ENCODE assay signal across 8 cellular contexts in the genomic region with DNA sequence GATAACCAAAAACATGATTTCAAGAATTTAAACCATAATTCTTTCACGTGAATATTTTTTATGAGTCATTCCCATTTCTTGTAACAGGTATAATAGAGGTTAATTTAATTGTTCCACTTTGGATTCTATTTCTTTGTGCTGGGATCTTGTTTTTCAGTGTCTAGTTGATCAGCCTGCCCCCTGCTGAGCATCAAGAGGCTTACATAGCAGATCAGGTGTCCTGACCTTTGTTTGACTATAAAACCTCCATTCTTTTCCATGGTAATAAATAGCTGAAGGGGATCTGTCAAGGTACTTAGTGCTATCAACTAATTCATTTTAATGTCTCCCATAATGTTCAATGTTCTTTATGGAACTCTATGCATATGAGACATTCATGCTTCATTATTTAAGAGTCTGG. TPM values are rescaled to one million over a fixed set of nuclear protein-coding genes. Genes with fewer than 3 reads are reported as not detected.
DNase-seq lines count a peak whose midpoint lies in the region; ATAC-seq and TF ChIP-seq lines count a peak whose summit lies in the region.

No MANE protein-coding gene starts in this region.

- H3K36me3 Mint-ChIP-seq in activated T-helper 2 cell treated with anti-CD3 and anti-CD28 coated beads, Interferon-gamma antibody, Interleukin-2, Interleukin-4, amounts not matched to agents 10 μg/mL and 5 μg/mL and 100 μg/mL, durations not matched to agents 14 hours and 24 hours and 36 hours (ENCODE audit: low read depth): no peaks in the 10 kb centered on the region

- H3K27me3 ChIP-seq in BE2C (no peaks in the 10 kb centered on the region), HAP-1 (ENCODE audit: low read depth) (peaks cover 8% of the 10 kb centered on the region), Peyer's patch (no peaks in the 10 kb centered on the region), foreskin keratinocyte (no peaks in the 10 kb centered on the region)

- no peaks in the 10 kb centered on the region for H3K4me1 Mint-ChIP-seq in activated T-helper 2 cell treated with anti-CD3 and anti-CD28 coated beads, Interferon-gamma antibody, Interleukin-2, Interleukin-4, amounts not matched to agents 10 μg/mL and 5 μg/mL and 100 μg/mL, durations not matched to agents 14 hours and 24 hours and 36 hours (ENCODE audit: low read depth)

- TF ChIP-seq POLR2A in Peyer's patch (IDR thresholded peaks at IDR 0.05): no peak

- H3K4me3 ChIP-seq in BE2C (ENCODE audit: low read depth, low read length) (no peak overlapping the region), HAP-1 (no peak overlapping the region), Peyer's patch (no peak overlapping the region)

- intact Hi-C loops in activated T-helper 2 cell treated with anti-CD3 and anti-CD28 coated beads, Interferon-gamma antibody, Interleukin-2, Interleukin-4, amounts not matched to agents 10 μg/mL and 5 μg/mL and 100 μg/mL, durations not matched to agents 14 hours and 24 hours and 36 hours (cut with micrococcal nuclease): loop anchor here (2.0 kb wide), 1 partner anchor 192 kb away; no protein-coding TSS in a partner anchor

- no peak overlapping the region for H3K27ac Mint-ChIP-seq in activated T-helper 2 cell treated with anti-CD3 and anti-CD28 coated beads, Interferon-gamma antibody, Interleukin-2, Interleukin-4, amounts not matched to agents 10 μg/mL and 5 μg/mL and 100 μg/mL, durations not matched to agents 14 hours and 24 hours and 36 hours

- peak; percentile 50 for ATAC-seq in foreskin keratinocyte
- no peak for ATAC-seq in GM18909 (IDR thresholded peaks at IDR 0.05; ENCODE audit: poor library complexity, unreplicated experiment)

- no peaks in the 10 kb centered on the region for H3K4me1 ChIP-seq in BE2C
- H3K4me1 ChIP-seq in HAP-1: peaks cover 35% of the 10 kb centered on the region
- H3K4me1 ChIP-seq in Peyer's patch: no peaks in the 10 kb centered on the region
- H3K4me1 ChIP-seq in foreskin keratinocyte: peaks cover 9% of the 10 kb centered on the region

- TF ChIP-seq CTCF in BE2C (IDR thresholded peaks at IDR 0.05; ENCODE audit: low read depth, low read length) (peak; percentile 66), Peyer's patch (IDR thresholded peaks at IDR 0.05) (peak in 4 of 6 experiments; percentile 38 to 90 (median 84)), foreskin keratinocyte (conservative IDR thresholded peaks at IDR 0.05) (peak; percentile 74)

- peaks cover 11% of the 10 kb centered on the region for H3K27me3 Mint-ChIP-seq in activated T-helper 2 cell treated with anti-CD3 and anti-CD28 coated beads, Interferon-gamma antibody, Interleukin-2, Interleukin-4, amounts not matched to agents 10 μg/mL and 5 μg/mL and 100 μg/mL, durations not matched to agents 14 hours and 24 hours and 36 hours (ENCODE audit: low read depth)

- in situ Hi-C loops in HAP-1 (cut with MboI; ENCODE audit: low sequenced_read_pairs): no loop called here

- H3K9me3 ChIP-seq in BE2C (no peaks in the 10 kb centered on the region), HAP-1 (no peaks in the 10 kb centered on the region), Peyer's patch (no peaks in the 10 kb centered on the region)

- no peak for DNase-seq in BE2C
- DNase-seq in HAP-1 (ENCODE audit: low spot score in 2 of 2): peak; percentile 67 to 68
- peak in 1 of 3 donors; percentile 62 for DNase-seq in Peyer's patch
- DNase-seq in foreskin keratinocyte: no peak
- DNase-seq in NCI-H187 (lab: John Stamatoyannopoulos, UW): no peak
- no peak for DNase-seq in activated T-helper 2 cell treated with anti-CD3 and anti-CD28 coated beads, Interferon-gamma antibody, Interleukin-2, Interleukin-4, amounts not matched to agents 10 μg/mL and 5 μg/mL and 100 μg/mL, durations not matched to agents 14 hours and 24 hours and 36 hours (ENCODE audit: low spot score)
- DNase-seq in activated effector memory CD4-positive, alpha-beta T cell treated with Interleukin-2 at 50 U/mL for 16 hours: no peak

- no peaks in the 10 kb centered on the region for H3K9me3 Mint-ChIP-seq in activated T-helper 2 cell treated with anti-CD3 and anti-CD28 coated beads, Interferon-gamma antibody, Interleukin-2, Interleukin-4, amounts not matched to agents 10 μg/mL and 5 μg/mL and 100 μg/mL, durations not matched to agents 14 hours and 24 hours and 36 hours

- H3K36me3 ChIP-seq in BE2C: no peaks in the 10 kb centered on the region
- no peaks in the 10 kb centered on the region for H3K36me3 ChIP-seq in HAP-1 (replicated peaks)
- H3K36me3 ChIP-seq in Peyer's patch: no peaks in the 10 kb centered on the region

- no peak overlapping the region for H3K27ac ChIP-seq in Peyer's patch
- H3K27ac ChIP-seq in foreskin keratinocyte: no peak overlapping the region

- no peak overlapping the region for H3K4me3 Mint-ChIP-seq in activated T-helper 2 cell treated with anti-CD3 and anti-CD28 coated beads, Interferon-gamma antibody, Interleukin-2, Interleukin-4, amounts not matched to agents 10 μg/mL and 5 μg/mL and 100 μg/mL, durations not matched to agents 14 hours and 24 hours and 36 hours (ENCODE audit: low read depth)

RNA-seq across cellular contexts. Expression of gene COL17A1, which starts 4.9 kb away (rescaled TPM):
- not detected for polyA plus RNA-seq in BE2C (2012; ENCODE audit: insufficient read depth, insufficient read length, low read depth)
- 100 to 1,000 TPM in 2 of 4 donors, 10 to 100 TPM in 1, 1 to 10 TPM in 1; 4.1 to 240 (median 97.1) TPM for total RNA-seq in Peyer's patch
- total RNA-seq in foreskin keratinocyte: 1,970 and 2,423 TPM in 2 replicates
- 1,615 and 1,982 TPM in 2 replicates for polyA plus RNA-seq in foreskin keratinocyte
- not detected in 2 replicates for total RNA-seq in activated T-helper 2 cell treated with anti-CD3 and anti-CD28 coated beads, Interferon-gamma antibody, Interleukin-2, Interleukin-4, amounts not matched to agents 10 μg/mL and 5 μg/mL and 100 μg/mL, durations not matched to agents 14 hours and 24 hours and 36 hours

RNA-seq across cellular contexts. Expression of gene SFR1, which starts 41.2 kb away (rescaled TPM):
- 2.5 TPM for polyA plus RNA-seq in BE2C (2012; ENCODE audit: insufficient read depth, insufficient read length, low read depth)
- total RNA-seq in Peyer's patch (1 to 10 TPM; 2.5 to 5.8 (median 5.3) TPM), foreskin keratinocyte (16.4 and 16.5 TPM in 2 replicates)
- polyA plus RNA-seq in foreskin keratinocyte: 12.0 and 13.3 TPM in 2 replicates
- 11.7 and 12.0 TPM in 2 replicates for total RNA-seq in activated T-helper 2 cell treated with anti-CD3 and anti-CD28 coated beads, Interferon-gamma antibody, Interleukin-2, Interleukin-4, amounts not matched to agents 10 μg/mL and 5 μg/mL and 100 μg/mL, durations not matched to agents 14 hours and 24 hours and 36 hours

Comparison
In these comparisons a context has a peak if more than half of its experiments do, and no peak if none do; other contexts are left out.
1. DNase-seq: peak in HAP-1 (2 of 2); none in BE2C (single experiment), foreskin keratinocyte (0 of 2), NCI-H187 (0 of 2), activated T-helper 2 cell treated with anti-CD3 and anti-CD28 coated beads, Interferon-gamma antibody, Interleukin-2, Interleukin-4, amounts not matched to agents 10 μg/mL and 5 μg/mL and 100 μg/mL, durations not matched to agents 14 hours and 24 hours and 36 hours (single experiment) and activated effector memory CD4-positive, alpha-beta T cell treated with Interleukin-2 at 50 U/mL for 16 hours (single experiment).
2. Peak in every context shown above with its lines, with median percentiles within 50 percentile points of each other: CTCF ChIP-seq.